Comparison of ENCODE assay signal across 9 cellular contexts in the genomic region with DNA sequence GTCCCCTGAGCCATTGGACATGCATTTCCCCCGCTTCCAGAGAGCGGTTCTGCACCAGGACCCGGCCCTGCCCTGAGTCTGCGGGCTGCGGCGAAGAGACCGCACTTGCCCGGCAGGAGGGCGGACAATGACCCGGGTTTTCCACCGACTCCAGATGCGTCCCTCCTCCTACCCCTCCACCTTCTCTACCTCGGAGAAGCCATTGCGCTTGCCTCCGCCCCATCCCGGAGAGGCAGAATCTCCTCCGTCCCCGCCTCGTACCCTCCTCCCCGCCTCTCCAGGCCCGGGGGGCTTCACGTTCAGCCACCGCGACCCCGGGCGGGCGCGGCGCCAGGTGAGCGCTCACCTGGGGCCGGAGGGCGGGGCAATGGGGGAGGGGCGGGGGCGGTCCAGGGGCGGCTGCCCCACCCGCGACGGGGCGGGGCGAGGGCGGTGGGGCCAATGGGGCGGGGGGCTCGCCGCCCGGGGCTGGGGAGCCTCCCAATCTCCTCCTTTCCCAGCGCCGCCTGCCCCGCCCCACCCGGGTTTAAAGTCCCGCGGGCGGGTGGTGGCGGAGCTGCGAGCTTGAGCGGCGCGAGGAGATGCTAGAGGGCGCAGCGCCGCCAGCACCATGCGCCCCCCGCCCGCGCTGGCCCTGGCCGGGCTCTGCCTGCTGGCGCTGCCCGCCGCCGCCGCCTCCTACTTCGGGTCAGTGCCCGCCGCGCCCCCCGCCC. TPM values are rescaled to one million over a fixed set of nuclear protein-coding genes. Genes with fewer than 3 reads are reported as not detected.
DNase-seq lines count a peak whose midpoint lies in the region; ATAC-seq, FAIRE-seq and TF ChIP-seq lines count a peak whose summit lies in the region.
"Had no signal": no experiment of that assay in that cellular context is flagged by ENCODE, and none has a peak within 500 bp of the region (broad histone marks: within the 10 kb centered on the region; RNA-seq: fewer than 3 reads in every experiment).

A gene with protein sequence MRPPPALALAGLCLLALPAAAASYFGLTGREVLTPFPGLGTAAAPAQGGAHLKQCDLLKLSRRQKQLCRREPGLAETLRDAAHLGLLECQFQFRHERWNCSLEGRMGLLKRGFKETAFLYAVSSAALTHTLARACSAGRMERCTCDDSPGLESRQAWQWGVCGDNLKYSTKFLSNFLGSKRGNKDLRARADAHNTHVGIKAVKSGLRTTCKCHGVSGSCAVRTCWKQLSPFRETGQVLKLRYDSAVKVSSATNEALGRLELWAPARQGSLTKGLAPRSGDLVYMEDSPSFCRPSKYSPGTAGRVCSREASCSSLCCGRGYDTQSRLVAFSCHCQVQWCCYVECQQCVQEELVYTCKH (plus strand): TSS at position 555 of the 713 bp plus-strand sequence. CDS start 56 bp downstream, at position 611.

- peaks cover 53% of the 10 kb centered on the region for H3K27me3 ChIP-seq in cardiac muscle cell
- peaks cover 25% of the 10 kb centered on the region for H3K27me3 ChIP-seq in rectal smooth muscle tissue (ENCODE audit: control insufficient read depth, insufficient read depth, low read length)

- H3K27me3 Mint-ChIP-seq in T-helper 17 cell: peaks cover 87% of the 10 kb centered on the region

- H3K4me3 ChIP-seq in cardiac muscle cell: peak within 1 kb of the TSS; percentile 35
- peak within 1 kb of the TSS; percentile 43 for H3K4me3 ChIP-seq in rectal smooth muscle tissue (ENCODE audit: low read length)

- intact Hi-C loops in Right ventricle myocardium inferior (cut with DNase I): no loop called here

- peak within 1 kb of the TSS; percentile 84 for H3K4me3 Mint-ChIP-seq in T-helper 17 cell

- FAIRE-seq in GM19239 (lab: Jason Lieb, UNC): no peak

- DNase-seq in cardiac muscle cell (ENCODE audit: low read depth in 1 of 2, low spot score in 1 of 2): peak in 1 of 2 donors; percentile 79
- no peak for DNase-seq in Right ventricle myocardium inferior (ENCODE audit: missing footprints)
- DNase-seq in T-helper 17 cell: no peak
- peak; percentile 45 for DNase-seq in germinal center (ENCODE audit: low spot score)
- DNase-seq in GM19239 (ENCODE audit: insufficient read length, low spot score): no peak

- peaks cover 10% of the 10 kb centered on the region for H3K36me3 Mint-ChIP-seq in T-helper 17 cell (ENCODE audit: low read depth)

- H3K27ac Mint-ChIP-seq in T-helper 17 cell: no peak within 1 kb of the TSS

- ATAC-seq in Right ventricle myocardium inferior (no peak), T-helper 17 cell (peak; percentile 60), HG02884 (IDR thresholded peaks at IDR 0.05; ENCODE audit: unreplicated experiment) (no peak), GM21367 (IDR thresholded peaks at IDR 0.05; ENCODE audit: unreplicated experiment) (no peak)

- no peak within 1 kb of the TSS for H3K27ac ChIP-seq in cardiac muscle cell
- H3K27ac ChIP-seq in rectal smooth muscle tissue (ENCODE audit: low read depth, low read length): no peak within 1 kb of the TSS

- TF ChIP-seq CTCF in cardiac muscle cell (IDR thresholded peaks at IDR 0.05; ENCODE audit: low read depth, low read length): no peak

- H3K36me3 ChIP-seq in cardiac muscle cell (no peaks in the 10 kb centered on the region), rectal smooth muscle tissue (ENCODE audit: control insufficient read depth, insufficient read depth, low read length) (no peaks in the 10 kb centered on the region)

- H3K9me3 ChIP-seq in cardiac muscle cell (ENCODE audit: low read depth) (no peaks in the 10 kb centered on the region), T-helper 17 cell (ENCODE audit: control insufficient read depth, low read length, poor library complexity, severe bottlenecking) (no peaks in the 10 kb centered on the region)

- H3K4me1 Mint-ChIP-seq in T-helper 17 cell: peaks cover 14% of the 10 kb centered on the region

- H3K9ac ChIP-seq in rectal smooth muscle tissue (ENCODE audit: low read length): no peak within 1 kb of the TSS

- H3K4me1 ChIP-seq in cardiac muscle cell (ENCODE audit: low read depth) (peaks cover 5% of the 10 kb centered on the region), rectal smooth muscle tissue (ENCODE audit: control insufficient read depth, insufficient read depth, low read length) (no peaks in the 10 kb centered on the region)

RNA-seq across cellular contexts. Expression of the gene that starts here (rescaled TPM):
- total RNA-seq in cardiac muscle cell (not detected in 2 replicates), Right ventricle myocardium inferior (not detected), T-helper 17 cell (not detected)
- polyA plus RNA-seq in cardiac muscle cell: 0.33 TPM in 1 of 2 replicates, not detected in the other
- total RNA-seq: activated CD8-positive, alpha-beta memory T cell treated with anti-CD3 and anti-CD28 coated beads for 36 hours had no signal

Comparison
In these comparisons a context has a peak if more than half of its experiments do, and no peak if none do; other contexts are left out.
1. Peak in ATAC-seq in T-helper 17 cell; RNA of the gene not detected or under 1 TPM.